15 cellular contexts compared by ENCODE assay signal in genomic region chr22:17882727-17883126, GRCh38.
A peak's percentile ranks its signal among the peaks of the same experiment; 100 is the strongest.
DNase-seq lines count a peak whose midpoint lies in the region; ATAC-seq and TF ChIP-seq lines count a peak whose summit lies in the region.
"Had no signal": no experiment of that assay in that cellular context is flagged by ENCODE, and none has a peak within 500 bp of the region (broad histone marks: within the 10 kb centered on the region; RNA-seq: fewer than 3 reads in every experiment).

No MANE protein-coding gene starts in this region.

- no peak overlapping the region for H3K27ac ChIP-seq in BLaER1
- H3K27ac ChIP-seq in SJCRH30, result no peak overlapping the region
- H3K27ac ChIP-seq in psoas muscle, result peak overlapping the region; percentile 79
- H3K27ac ChIP-seq in WERI-Rb-1, result no peak overlapping the region
- H3K27ac ChIP-seq: C4-2B had no signal

- no peak overlapping the region for H3K9ac ChIP-seq in BLaER1

- H4K20me1 ChIP-seq in BLaER1, result no peaks in the 10 kb centered on the region; the same call in 1 of the 2 replicates

- intact Hi-C loops in psoas muscle (cut with DNase I), result no loop called here

- H3K27me3 Mint-ChIP-seq in stimulated activated naive B cell treated with anti-CD40 and anti-IgM and Interleukin-4, amounts not matched to agents 10 μg/mL and 1 μg/mL and 100 μg/mL, for 72 hours, result no peaks in the 10 kb centered on the region
- H3K27me3 Mint-ChIP-seq: CD4-positive, alpha-beta memory T cell had no signal

- H3K9me3 ChIP-seq in BLaER1, result no peaks in the 10 kb centered on the region
- H3K9me3 ChIP-seq in SJCRH30 (replicated peaks), result no peaks in the 10 kb centered on the region
- H3K9me3 ChIP-seq in psoas muscle, result no peaks in the 10 kb centered on the region
- H3K9me3 ChIP-seq in WERI-Rb-1 (ENCODE audit: severe bottlenecking), result no peaks in the 10 kb centered on the region
- H3K9me3 ChIP-seq: BE2C had no signal

- H3K27me3 ChIP-seq in BLaER1 (no peaks in the 10 kb centered on the region), SJCRH30 (no peaks in the 10 kb centered on the region), psoas muscle (ENCODE audit: insufficient read depth in 3 of 3, low read length in 2 of 3) (no peaks in the 10 kb centered on the region), WERI-Rb-1 (ENCODE audit: insufficient read depth, low read depth, severe bottlenecking) (no peaks in the 10 kb centered on the region)
- H3K27me3 ChIP-seq: BE2C had no signal

- peaks cover 61 to 79% of the 10 kb centered on the region in 2 donors for H3K36me3 Mint-ChIP-seq in stimulated activated naive B cell treated with anti-CD40 and anti-IgM and Interleukin-4, amounts not matched to agents 10 μg/mL and 1 μg/mL and 100 μg/mL, for 72 hours

- no peaks in the 10 kb centered on the region for H3K9me3 Mint-ChIP-seq in stimulated activated naive B cell treated with anti-CD40 and anti-IgM and Interleukin-4, amounts not matched to agents 10 μg/mL and 1 μg/mL and 100 μg/mL, for 72 hours
- H3K9me3 Mint-ChIP-seq: CD4-positive, alpha-beta memory T cell had no signal

- H3K36me3 ChIP-seq in BLaER1, result peaks cover 98% of the 10 kb centered on the region
- peaks cover 13% of the 10 kb centered on the region for H3K36me3 ChIP-seq in SJCRH30
- peaks cover 0 to 73% of the 10 kb centered on the region in 2 donors for H3K36me3 ChIP-seq in psoas muscle (ENCODE audit: insufficient read depth in 1 of 2, low read depth in 1 of 2)
- peaks cover 41% of the 10 kb centered on the region for H3K36me3 ChIP-seq in WERI-Rb-1

- 29 to 50% (median 37%) methylated on average over 8 of the region's 8 CpGs for WGBS in psoas muscle, 3 donors

- H3K27ac Mint-ChIP-seq in stimulated activated naive B cell treated with anti-CD40 and anti-IgM and Interleukin-4, amounts not matched to agents 10 μg/mL and 1 μg/mL and 100 μg/mL, for 72 hours, result peak overlapping the region; percentile 80
- H3K27ac Mint-ChIP-seq: CD4-positive, alpha-beta memory T cell had no signal

- H3K4me1 ChIP-seq in BLaER1 (peaks cover 19% of the 10 kb centered on the region), SJCRH30 (peaks cover 11% of the 10 kb centered on the region), psoas muscle (peaks cover 41% of the 10 kb centered on the region)
- H3K4me1 ChIP-seq: BE2C had no signal

- ATAC-seq in psoas muscle, result peak; percentile 52 to 91 (median 68)
- ATAC-seq in stimulated activated naive B cell treated with anti-CD40 and anti-IgM and Interleukin-4, amounts not matched to agents 10 μg/mL and 1 μg/mL and 100 μg/mL, for 72 hours (replicated peaks), result no peak
- no peak for ATAC-seq in HG03135 (IDR thresholded peaks at IDR 0.05; ENCODE audit: unreplicated experiment)

- DNase-seq in SJCRH30 (peak; percentile 19 to 37), psoas muscle (peak in 1 of 2 donors; percentile 27), globus pallidus (ENCODE audit: low spot score) (no peak), WERI-Rb-1 (no peak)
- no peak for DNase-seq in stimulated activated naive B cell treated with anti-CD40 and anti-IgM and Interleukin-4, amounts not matched to agents 10 μg/mL and 1 μg/mL and 100 μg/mL, for 72 hours
- DNase-seq: BE2C; CD4-positive, alpha-beta memory T cell; DMS153; DMS79; GDM1; HCEC 1CT; KG1 had no signal

- peaks cover 2 to 10% of the 10 kb centered on the region in 2 donors for H3K4me1 Mint-ChIP-seq in stimulated activated naive B cell treated with anti-CD40 and anti-IgM and Interleukin-4, amounts not matched to agents 10 μg/mL and 1 μg/mL and 100 μg/mL, for 72 hours
- H3K4me1 Mint-ChIP-seq: CD4-positive, alpha-beta memory T cell had no signal

- no peak overlapping the region for H3K4me3 ChIP-seq in BLaER1
- no peak overlapping the region for H3K4me3 ChIP-seq in SJCRH30
- H3K4me3 ChIP-seq in psoas muscle, result no peak overlapping the region
- no peak overlapping the region for H3K4me3 ChIP-seq in WERI-Rb-1 (ENCODE audit: low read depth, low read length)

- H3K4me2 ChIP-seq in BLaER1, result peak overlapping the region; percentile 38; the same call in 1 of the 2 replicates

- TF ChIP-seq CTCF in psoas muscle (IDR thresholded peaks at IDR 0.05), result no peak
- TF ChIP-seq CTCF in WERI-Rb-1 (IDR thresholded peaks at IDR 0.05; ENCODE audit: low read depth, low read length), result no peak

- no peak overlapping the region for H3K4me3 Mint-ChIP-seq in stimulated activated naive B cell treated with anti-CD40 and anti-IgM and Interleukin-4, amounts not matched to agents 10 μg/mL and 1 μg/mL and 100 μg/mL, for 72 hours
- H3K4me3 Mint-ChIP-seq: CD4-positive, alpha-beta memory T cell had no signal

Comparison
In these comparisons a context has a peak if more than half of its experiments do, and no peak if none do; other contexts are left out.
1. DNase-seq: peak in SJCRH30 (2 of 2); none in stimulated activated naive B cell treated with anti-CD40 and anti-IgM and Interleukin-4, amounts not matched to agents 10 μg/mL and 1 μg/mL and 100 μg/mL, for 72 hours (single experiment), globus pallidus (single experiment) and WERI-Rb-1 (single experiment).
2. ATAC-seq: peak in psoas muscle (4 of 4); none in stimulated activated naive B cell treated with anti-CD40 and anti-IgM and Interleukin-4, amounts not matched to agents 10 μg/mL and 1 μg/mL and 100 μg/mL, for 72 hours (0 of 2) and HG03135 (single experiment).